8 cellular contexts compared by ENCODE assay signal in genomic region chr11:63769719-63770443, GRCh38. TPM values are rescaled to one million over a fixed set of nuclear protein-coding genes. Genes with fewer than 3 reads are reported as not detected.
DNase-seq lines count a peak whose midpoint lies in the region; ATAC-seq lines count a peak whose summit lies in the region.

No MANE protein-coding gene starts in this region.

- CTCF ChIA-PET in activated CD4-positive, alpha-beta T cell treated with anti-CD3 and anti-CD28 coated beads for 36 hours (lab: Charles Lee), result interaction anchor here (0.6 to 0.8 kb wide), 2 partner anchors 36 to 176 kb away, joined by 3 to 5 read pairs; no protein-coding TSS in a partner anchor

- no peak for DNase-seq in activated CD4-positive, alpha-beta T cell treated with anti-CD3 and anti-CD28 coated beads for 36 hours
- DNase-seq in activated CD4-positive, alpha-beta T cell treated with anti-CD3 and anti-CD28 coated beads for 48 hours, result no peak
- no peak for DNase-seq in activated T-helper 2 cell treated with anti-CD3 and anti-CD28 coated beads, Interferon-gamma antibody, Interleukin-2, Interleukin-4, amounts not matched to agents 10 μg/mL and 5 μg/mL and 100 μg/mL, durations not matched to agents 14 hours and 24 hours and 36 hours (ENCODE audit: low spot score)
- DNase-seq in immature natural killer cell (no peak), DMS153 treated with DMSO at 0.1 percent for 48 hours (lab: John Stamatoyannopoulos, UW; ENCODE audit: unreplicated experiment) (no peak), GM03348 (ENCODE audit: low spot score) (no peak)
- no peak for DNase-seq in stimulated activated naive B cell treated with anti-CD40 and anti-IgM and Interleukin-4, amounts not matched to agents 10 μg/mL and 1 μg/mL and 100 μg/mL, for 72 hours

- peak overlapping the region; percentile 63 for H3K27ac ChIP-seq in subcutaneous abdominal adipose tissue (ENCODE audit: low read depth, low read length)

- no peaks in the 10 kb centered on the region for H3K9me3 ChIP-seq in subcutaneous abdominal adipose tissue (ENCODE audit: control insufficient read depth in 5 of 5, low read length in 5 of 5)

- peaks cover 20% of the 10 kb centered on the region for H3K27me3 Mint-ChIP-seq in activated CD4-positive, alpha-beta T cell treated with anti-CD3 and anti-CD28 coated beads for 36 hours
- peaks cover 32% of the 10 kb centered on the region for H3K27me3 Mint-ChIP-seq in activated T-helper 2 cell treated with anti-CD3 and anti-CD28 coated beads, Interferon-gamma antibody, Interleukin-2, Interleukin-4, amounts not matched to agents 10 μg/mL and 5 μg/mL and 100 μg/mL, durations not matched to agents 14 hours and 24 hours and 36 hours (ENCODE audit: low read depth)
- peaks cover 2 to 10% (median 9%) of the 10 kb centered on the region in 3 donors for H3K27me3 Mint-ChIP-seq in immature natural killer cell (ENCODE audit: low read depth in 3 of 3)
- peaks cover 10 to 27% of the 10 kb centered on the region in 2 donors for H3K27me3 Mint-ChIP-seq in stimulated activated naive B cell treated with anti-CD40 and anti-IgM and Interleukin-4, amounts not matched to agents 10 μg/mL and 1 μg/mL and 100 μg/mL, for 72 hours

- no peak overlapping the region for H3K27ac Mint-ChIP-seq in activated CD4-positive, alpha-beta T cell treated with anti-CD3 and anti-CD28 coated beads for 36 hours
- H3K27ac Mint-ChIP-seq in activated T-helper 2 cell treated with anti-CD3 and anti-CD28 coated beads, Interferon-gamma antibody, Interleukin-2, Interleukin-4, amounts not matched to agents 10 μg/mL and 5 μg/mL and 100 μg/mL, durations not matched to agents 14 hours and 24 hours and 36 hours, result no peak overlapping the region
- no peak overlapping the region for H3K27ac Mint-ChIP-seq in immature natural killer cell
- H3K27ac Mint-ChIP-seq in stimulated activated naive B cell treated with anti-CD40 and anti-IgM and Interleukin-4, amounts not matched to agents 10 μg/mL and 1 μg/mL and 100 μg/mL, for 72 hours, result no peak overlapping the region

- no peak for ATAC-seq in activated CD4-positive, alpha-beta T cell treated with anti-CD3 and anti-CD28 coated beads for 36 hours
- ATAC-seq in stimulated activated naive B cell treated with anti-CD40 and anti-IgM and Interleukin-4, amounts not matched to agents 10 μg/mL and 1 μg/mL and 100 μg/mL, for 72 hours (replicated peaks), result no peak

- intact Hi-C loops in activated CD4-positive, alpha-beta T cell treated with anti-CD3 and anti-CD28 coated beads for 36 hours (cut with DNase I, micrococcal nuclease), result loop anchor here (2.0 to 5.0 kb wide), 7 partner anchors 42 to 1782 kb away; partner anchors contain the start of genes CATSPERZ (in 1 of the 2), MACROD1 (in 1 of the 2), NAA40 (in 1 of the 2) and SPINDOC (in 1 of the 2)
- intact Hi-C loops in activated T-helper 2 cell treated with anti-CD3 and anti-CD28 coated beads, Interferon-gamma antibody, Interleukin-2, Interleukin-4, amounts not matched to agents 10 μg/mL and 5 μg/mL and 100 μg/mL, durations not matched to agents 14 hours and 24 hours and 36 hours (cut with micrococcal nuclease), result loop anchor here (2.0 to 5.0 kb wide), 3 partner anchors 42 to 377 kb away; partner anchors contain the start of genes MARK2 and SPINDOC

- peaks cover 6% of the 10 kb centered on the region for H3K4me1 Mint-ChIP-seq in activated CD4-positive, alpha-beta T cell treated with anti-CD3 and anti-CD28 coated beads for 36 hours
- H3K4me1 Mint-ChIP-seq in activated T-helper 2 cell treated with anti-CD3 and anti-CD28 coated beads, Interferon-gamma antibody, Interleukin-2, Interleukin-4, amounts not matched to agents 10 μg/mL and 5 μg/mL and 100 μg/mL, durations not matched to agents 14 hours and 24 hours and 36 hours (ENCODE audit: low read depth), result peaks cover 12% of the 10 kb centered on the region
- peaks cover 7 to 16% of the 10 kb centered on the region in 2 donors for H3K4me1 Mint-ChIP-seq in immature natural killer cell
- peaks cover 12 to 24% of the 10 kb centered on the region in 2 donors for H3K4me1 Mint-ChIP-seq in stimulated activated naive B cell treated with anti-CD40 and anti-IgM and Interleukin-4, amounts not matched to agents 10 μg/mL and 1 μg/mL and 100 μg/mL, for 72 hours

- H3K27me3 ChIP-seq in subcutaneous abdominal adipose tissue (ENCODE audit: control insufficient read depth in 5 of 5, insufficient read depth in 4 of 5, low read length in 5 of 5), result no peaks in the 10 kb centered on the region

- H3K9ac ChIP-seq in subcutaneous abdominal adipose tissue (ENCODE audit: low read length in 5 of 5), result peak overlapping the region in 4 of 5 donors; percentile 30 to 72 (median 63)

- H3K36me3 ChIP-seq in subcutaneous abdominal adipose tissue (ENCODE audit: control insufficient read depth in 5 of 5, insufficient read depth in 5 of 5, low read length in 5 of 5), result peaks cover 0 to 3% (median 0%) of the 10 kb centered on the region in 5 donors

- H3K9me3 Mint-ChIP-seq in activated CD4-positive, alpha-beta T cell treated with anti-CD3 and anti-CD28 coated beads for 36 hours (ENCODE audit: low read depth), result no peaks in the 10 kb centered on the region
- no peaks in the 10 kb centered on the region for H3K9me3 Mint-ChIP-seq in activated T-helper 2 cell treated with anti-CD3 and anti-CD28 coated beads, Interferon-gamma antibody, Interleukin-2, Interleukin-4, amounts not matched to agents 10 μg/mL and 5 μg/mL and 100 μg/mL, durations not matched to agents 14 hours and 24 hours and 36 hours
- H3K9me3 Mint-ChIP-seq in immature natural killer cell, result no peaks in the 10 kb centered on the region
- H3K9me3 Mint-ChIP-seq in stimulated activated naive B cell treated with anti-CD40 and anti-IgM and Interleukin-4, amounts not matched to agents 10 μg/mL and 1 μg/mL and 100 μg/mL, for 72 hours, result no peaks in the 10 kb centered on the region

- H3K4me3 Mint-ChIP-seq in activated CD4-positive, alpha-beta T cell treated with anti-CD3 and anti-CD28 coated beads for 36 hours, result peak overlapping the region; percentile 47
- H3K4me3 Mint-ChIP-seq in activated T-helper 2 cell treated with anti-CD3 and anti-CD28 coated beads, Interferon-gamma antibody, Interleukin-2, Interleukin-4, amounts not matched to agents 10 μg/mL and 5 μg/mL and 100 μg/mL, durations not matched to agents 14 hours and 24 hours and 36 hours (ENCODE audit: low read depth), result peak overlapping the region; percentile 68
- H3K4me3 Mint-ChIP-seq in immature natural killer cell, result peak overlapping the region; percentile 57 to 78 (median 68)
- H3K4me3 Mint-ChIP-seq in stimulated activated naive B cell treated with anti-CD40 and anti-IgM and Interleukin-4, amounts not matched to agents 10 μg/mL and 1 μg/mL and 100 μg/mL, for 72 hours, result peak overlapping the region in 1 of 2 donors; percentile 48

- H3K4me1 ChIP-seq in subcutaneous abdominal adipose tissue (ENCODE audit: control insufficient read depth in 5 of 5, insufficient read depth in 5 of 5, low read length in 5 of 5), result peaks cover 3 to 43% (median 40%) of the 10 kb centered on the region in 5 donors

- POLR2A ChIA-PET in activated CD4-positive, alpha-beta T cell treated with anti-CD3 and anti-CD28 coated beads for 36 hours (lab: Charles Lee), result no interaction called here

- no peaks in the 10 kb centered on the region for H3K36me3 Mint-ChIP-seq in activated CD4-positive, alpha-beta T cell treated with anti-CD3 and anti-CD28 coated beads for 36 hours (ENCODE audit: low read depth)
- H3K36me3 Mint-ChIP-seq in activated T-helper 2 cell treated with anti-CD3 and anti-CD28 coated beads, Interferon-gamma antibody, Interleukin-2, Interleukin-4, amounts not matched to agents 10 μg/mL and 5 μg/mL and 100 μg/mL, durations not matched to agents 14 hours and 24 hours and 36 hours (ENCODE audit: low read depth), result no peaks in the 10 kb centered on the region
- no peaks in the 10 kb centered on the region for H3K36me3 Mint-ChIP-seq in immature natural killer cell
- H3K36me3 Mint-ChIP-seq in stimulated activated naive B cell treated with anti-CD40 and anti-IgM and Interleukin-4, amounts not matched to agents 10 μg/mL and 1 μg/mL and 100 μg/mL, for 72 hours, result peaks cover 0 to 4% of the 10 kb centered on the region in 2 donors

- H3K4me3 ChIP-seq in subcutaneous abdominal adipose tissue (ENCODE audit: low read depth in 1 of 5, low read length in 5 of 5), result peak overlapping the region; percentile 48 to 81 (median 64)

RNA-seq across cellular contexts. Expression of gene ZFTA, which starts 1.3 kb away (rescaled TPM):
- 1 to 10 TPM; 1.5 to 1.7 TPM for total RNA-seq in activated CD4-positive, alpha-beta T cell treated with anti-CD3 and anti-CD28 coated beads for 36 hours
- total RNA-seq in activated T-helper 2 cell treated with anti-CD3 and anti-CD28 coated beads, Interferon-gamma antibody, Interleukin-2, Interleukin-4, amounts not matched to agents 10 μg/mL and 5 μg/mL and 100 μg/mL, durations not matched to agents 14 hours and 24 hours and 36 hours, result 7.0 and 8.9 TPM in 2 replicates
- under 1 TPM in 2 of 3 donors, not detected in 1; 0.11 to 0.12 TPM for polyA plus RNA-seq in immature natural killer cell

RNA-seq across cellular contexts. Expression of gene SPINDOC, which starts 43.4 kb away (rescaled TPM):
- total RNA-seq in activated CD4-positive, alpha-beta T cell treated with anti-CD3 and anti-CD28 coated beads for 36 hours, result 10 to 100 TPM; 25.7 to 26.2 TPM
- 67.0 and 69.2 TPM in 2 replicates for total RNA-seq in activated T-helper 2 cell treated with anti-CD3 and anti-CD28 coated beads, Interferon-gamma antibody, Interleukin-2, Interleukin-4, amounts not matched to agents 10 μg/mL and 5 μg/mL and 100 μg/mL, durations not matched to agents 14 hours and 24 hours and 36 hours
- polyA plus RNA-seq in immature natural killer cell, result 1 to 10 TPM in 2 of 3 donors, under 1 TPM in 1; 0.36 to 2.3 (median 1.2) TPM
